ENCODE assay signal across 37 cellular contexts in the genomic region with DNA sequence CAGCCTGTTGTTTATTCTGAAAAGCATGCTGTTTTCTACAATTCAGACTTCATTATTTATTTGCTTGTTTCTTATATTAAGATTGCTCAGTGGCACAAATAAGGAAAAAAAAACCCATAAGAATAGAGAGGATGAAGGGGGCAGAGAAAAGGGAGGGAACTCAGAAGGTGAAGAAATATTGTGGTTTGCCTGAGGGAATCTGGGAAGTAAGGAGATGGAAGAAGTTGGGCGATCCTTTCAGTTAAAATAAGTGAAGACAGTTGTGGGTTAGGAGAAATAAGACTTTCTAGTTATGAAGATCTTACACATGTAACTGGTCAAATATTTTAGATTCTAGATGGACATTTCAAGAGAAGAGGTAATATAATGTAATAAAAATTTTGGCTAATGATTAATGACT.
DNase-seq lines count a peak whose midpoint lies in the region; ATAC-seq, FAIRE-seq and TF ChIP-seq lines count a peak whose summit lies in the region.
"Had no signal": no experiment of that assay in that cellular context is flagged by ENCODE, and none has a peak within 500 bp of the region (broad histone marks: within the 10 kb centered on the region; RNA-seq: fewer than 3 reads in every experiment).

No MANE protein-coding gene starts in this region.

- no peak overlapping the region for H2AFZ ChIP-seq in mammary epithelial cell (ENCODE audit: low read depth, low read length)

- no peaks in the 10 kb centered on the region for H3K79me2 ChIP-seq in mammary epithelial cell (ENCODE audit: insufficient read depth, low read length)

- no peaks in the 10 kb centered on the region for H3K36me3 Mint-ChIP-seq in MCF 10A (ENCODE audit: insufficient read depth, unreplicated experiment)
- H3K36me3 Mint-ChIP-seq in activated CD4-positive, alpha-beta T cell treated with anti-CD3 and anti-CD28 coated beads for 36 hours (ENCODE audit: low read depth), result no peaks in the 10 kb centered on the region
- H3K36me3 Mint-ChIP-seq: activated naive CD4-positive, alpha-beta T cell treated with anti-CD3 and anti-CD28 coated beads, Interleukin-2, amount 50 U/mL, for 24 hours; CD4-positive, CD25-positive, alpha-beta regulatory T cell had no signal

- dilution Hi-C loops in mammary epithelial cell (cut with HindIII; ENCODE audit: low sequenced_read_pairs), result no loop called here

- H3K9ac ChIP-seq in mammary epithelial cell (ENCODE audit: insufficient read depth, low read length), result no peak overlapping the region
- H3K9ac ChIP-seq: KMS-11 had no signal

- in situ Hi-C loops in mammary epithelial cell (cut with MboI; ENCODE audit: low sequenced_read_pairs in 2 of 2), result no loop called here

- H3K4me3 Mint-ChIP-seq in MCF 10A (ENCODE audit: unreplicated experiment), result no peak overlapping the region
- H3K4me3 Mint-ChIP-seq in activated CD4-positive, alpha-beta T cell treated with anti-CD3 and anti-CD28 coated beads for 36 hours, result no peak overlapping the region
- H3K4me3 Mint-ChIP-seq: activated CD4-positive, alpha-beta T cell treated with anti-CD3 and anti-CD28 coated beads, Interleukin-2, amount 10 ng/mL, durations not matched to agents 24 days and 14 days; activated naive CD4-positive, alpha-beta T cell treated with anti-CD3 and anti-CD28 coated beads, Interleukin-2, amount 50 U/mL, for 24 hours; effector memory CD8-positive, alpha-beta T cell; T-helper 2 cell treated with Interferon-gamma antibody and Interleukin-4, amounts not matched to agents 5 μg/mL and 100 μg/mL, for 36 hours had no signal

- no peak overlapping the region for H3K27ac ChIP-seq in mammary epithelial cell (ENCODE audit: insufficient read depth, low read depth, low read length)
- H3K27ac ChIP-seq in VCaP, result peak overlapping the region; percentile 33
- H3K27ac ChIP-seq: 22Rv1, cardiac muscle cell, coronary artery, HL-60, KMS-11, left lung, psoas muscle, sigmoid colon, upper lobe of left lung, WERI-Rb-1 had no signal

- CTCF ChIA-PET in MCF 10A (lab: Yijun Ruan, JAX), result interaction anchor here (0.6 kb wide), 2 partner anchors 53 to 146 kb away, joined by 3 read pairs; no protein-coding TSS in a partner anchor
- CTCF ChIA-PET in mammary epithelial cell (lab: Charles Lee; ENCODE audit: low non-redundant PET), result no interaction called here
- CTCF ChIA-PET in activated CD4-positive, alpha-beta T cell treated with anti-CD3 and anti-CD28 coated beads for 36 hours (lab: Charles Lee), result interaction anchor here (1.1 kb wide), 1 partner anchor 93 kb away, joined by 3 read pairs; no protein-coding TSS in a partner anchor

- 0% methylated on average over 1 of the region's 1 CpG for WGBS in mammary epithelial cell (ENCODE audit: low coverage, missing lambda C conversion rate)

- H3K9me3 ChIP-seq in mammary epithelial cell (replicated peaks; ENCODE audit: insufficient read depth, low read length), result no peaks in the 10 kb centered on the region
- H3K9me3 ChIP-seq: left lung, psoas muscle, sigmoid colon, upper lobe of left lung had no signal

- H3K4me2 ChIP-seq in mammary epithelial cell (ENCODE audit: insufficient read depth, low read depth, low read length), result no peak overlapping the region
- H3K4me2 ChIP-seq: KMS-11 had no signal

- no peak overlapping the region for H3K4me3 ChIP-seq in mammary epithelial cell (replicated peaks in 1 of 3; ENCODE audit: insufficient read depth in 1 of 3, low read depth in 2 of 3, low read length in 3 of 3)
- H3K4me3 ChIP-seq: cardiac muscle cell, coronary artery, left lung, psoas muscle, sigmoid colon, upper lobe of left lung had no signal

- H3K27ac Mint-ChIP-seq in MCF 10A (ENCODE audit: low read depth, unreplicated experiment), result no peak overlapping the region
- H3K27ac Mint-ChIP-seq in activated CD4-positive, alpha-beta T cell treated with anti-CD3 and anti-CD28 coated beads for 36 hours, result no peak overlapping the region
- H3K27ac Mint-ChIP-seq: activated CD4-positive, alpha-beta T cell treated with anti-CD3 and anti-CD28 coated beads, Interleukin-2, amount 10 ng/mL, durations not matched to agents 24 days and 14 days; activated naive CD4-positive, alpha-beta T cell treated with anti-CD3 and anti-CD28 coated beads, Interleukin-2, amount 50 U/mL, for 24 hours; CD4-positive, CD25-positive, alpha-beta regulatory T cell; effector memory CD8-positive, alpha-beta T cell; T-helper 2 cell treated with Interferon-gamma antibody and Interleukin-4, amounts not matched to agents 5 μg/mL and 100 μg/mL, for 36 hours had no signal

- no TSS peak for BruUV-seq in MCF 10A (replicated peaks; lab: Mats Ljungman, UMichigan)
- no TSS peak for BruUV-seq in mammary epithelial cell (replicated peaks; lab: Mats Ljungman, UMichigan)

- peak; percentile 95 for FAIRE-seq in islet of Langerhans (lab: Jason Lieb, UNC)

- no peaks in the 10 kb centered on the region for H4K20me1 ChIP-seq in mammary epithelial cell (ENCODE audit: insufficient read depth, low read length)

- peaks cover 2% of the 10 kb centered on the region for H3K27me3 ChIP-seq in mammary epithelial cell (ENCODE audit: insufficient read depth, low read length)
- H3K27me3 ChIP-seq: left lung, sigmoid colon, upper lobe of left lung had no signal

- TF ChIP-seq CTCF in MCF 10A (IDR thresholded peaks at IDR 0.05; ENCODE audit: unreplicated experiment) (no peak), mammary epithelial cell (conservative IDR thresholded peaks at IDR 0.05 in 1 of 2, IDR thresholded peaks at IDR 0.05 in 1 of 2; ENCODE audit: extremely low read depth in 1 of 2, insufficient read depth in 1 of 2, low read depth in 1 of 2, low read length in 2 of 2) (no peak), VCaP (conservative IDR thresholded peaks at IDR 0.05) (no peak)

- H3K36me3 ChIP-seq in mammary epithelial cell (ENCODE audit: insufficient read depth, low read length), result no peaks in the 10 kb centered on the region
- H3K36me3 ChIP-seq: cardiac muscle cell, left lung, sigmoid colon, upper lobe of left lung, WERI-Rb-1 had no signal

- no peaks in the 10 kb centered on the region for H3K27me3 Mint-ChIP-seq in MCF 10A (ENCODE audit: insufficient read depth, unreplicated experiment)
- peaks cover 2% of the 10 kb centered on the region for H3K27me3 Mint-ChIP-seq in activated CD4-positive, alpha-beta T cell treated with anti-CD3 and anti-CD28 coated beads for 36 hours
- H3K27me3 Mint-ChIP-seq: activated CD4-positive, alpha-beta T cell treated with anti-CD3 and anti-CD28 coated beads, Interleukin-2, amount 10 ng/mL, durations not matched to agents 24 days and 14 days; effector memory CD8-positive, alpha-beta T cell had no signal

- POLR2A ChIA-PET in MCF 10A (lab: Yijun Ruan, JAX), result interaction anchor here (0.8 to 1.3 kb wide), 2 partner anchors 11 to 13 kb away, joined by 3 to 4 read pairs; no protein-coding TSS in a partner anchor
- POLR2A ChIA-PET in activated CD4-positive, alpha-beta T cell treated with anti-CD3 and anti-CD28 coated beads for 36 hours (lab: Charles Lee), result no interaction called here

- intact Hi-C loops in MCF 10A (cut with micrococcal nuclease) (no loop called here), mammary epithelial cell (cut with micrococcal nuclease) (no loop called here), posterior vena cava (cut with DNase I) (no loop called here)
- intact Hi-C loops in activated CD4-positive, alpha-beta T cell treated with anti-CD3 and anti-CD28 coated beads for 36 hours (cut with DNase I, micrococcal nuclease), result no loop called here

- H3K9me3 Mint-ChIP-seq in MCF 10A (ENCODE audit: unreplicated experiment), result no peaks in the 10 kb centered on the region
- no peaks in the 10 kb centered on the region for H3K9me3 Mint-ChIP-seq in activated CD4-positive, alpha-beta T cell treated with anti-CD3 and anti-CD28 coated beads for 36 hours (ENCODE audit: low read depth)
- H3K9me3 Mint-ChIP-seq: activated CD4-positive, alpha-beta T cell treated with anti-CD3 and anti-CD28 coated beads, Interleukin-2, amount 10 ng/mL, durations not matched to agents 24 days and 14 days; activated naive CD4-positive, alpha-beta T cell treated with anti-CD3 and anti-CD28 coated beads, Interleukin-2, amount 50 U/mL, for 24 hours; T-helper 2 cell treated with Interferon-gamma antibody and Interleukin-4, amounts not matched to agents 5 μg/mL and 100 μg/mL, for 36 hours had no signal

- no peak for ATAC-seq in activated CD4-positive, alpha-beta T cell treated with anti-CD3 and anti-CD28 coated beads for 36 hours
- ATAC-seq: effector memory CD8-positive, alpha-beta T cell; left lung; Panc1; psoas muscle had no signal

- H3K4me1 ChIP-seq in mammary epithelial cell (ENCODE audit: insufficient read depth, low read length), result no peaks in the 10 kb centered on the region

- peak; percentile 54 for DNase-seq in MCF 10A (ENCODE audit: unreplicated experiment)
- DNase-seq in mammary epithelial cell, result no peak
- no peak for DNase-seq in activated CD4-positive, alpha-beta T cell treated with anti-CD3 and anti-CD28 coated beads for 36 hours
- DNase-seq in NK-92 treated with Interleukin-12 subunit alpha and Interleukin-12 subunit beta, amount 100 ng/mL, for 24 hours (lab: John Stamatoyannopoulos, UW), result no peak
- no peak for DNase-seq in posterior vena cava (ENCODE audit: low spot score)
- DNase-seq in activated CD4-positive, CD25-positive, alpha-beta regulatory T cell (lab: John Stamatoyannopoulos, UW), result no peak
- DNase-seq: activated CD4-positive, alpha-beta T cell treated with anti-CD3 and anti-CD28 coated beads, Interleukin-2, amount 10 ng/mL, durations not matched to agents 24 days and 14 days; aorta; Calu3; CD4-positive, CD25-positive, alpha-beta regulatory T cell; DMS79 treated with DMSO at 0.1 percent for 48 hours; effector memory CD8-positive, alpha-beta T cell; erythroblast; H7; islet precursor cell; left lung; NCI-H1417 treated with DMSO at 0.1 percent for 48 hours; NCI-H2081 treated with DMSO at 0.1 percent for 48 hours; NCI-H345; NCI-H69; nucleus accumbens; psoas muscle; SHP77; sigmoid colon; stimulated activated CD4-positive, alpha-beta T cell treated with anti-CD3 and anti-CD28 coated beads, Interleukin-4, amount 100 ng/mL, for 24 hours; upper lobe of left lung; WERI-Rb-1 had no signal

- H3K4me1 Mint-ChIP-seq in MCF 10A (ENCODE audit: insufficient read depth, unreplicated experiment), result peaks cover 21% of the 10 kb centered on the region
- no peaks in the 10 kb centered on the region for H3K4me1 Mint-ChIP-seq in activated CD4-positive, alpha-beta T cell treated with anti-CD3 and anti-CD28 coated beads for 36 hours
- H3K4me1 Mint-ChIP-seq: activated CD4-positive, alpha-beta T cell treated with anti-CD3 and anti-CD28 coated beads, Interleukin-2, amount 10 ng/mL, durations not matched to agents 24 days and 14 days; activated naive CD4-positive, alpha-beta T cell treated with anti-CD3 and anti-CD28 coated beads, Interleukin-2, amount 50 U/mL, for 24 hours; CD4-positive, CD25-positive, alpha-beta regulatory T cell had no signal
